8 cellular contexts compared by ENCODE assay signal in genomic region chr7:2555121-2556052, GRCh38. TPM values are rescaled to one million over a fixed set of nuclear protein-coding genes. Genes with fewer than 3 reads are reported as not detected.
A peak's percentile ranks its signal among the peaks of the same experiment; 100 is the strongest.
DNase-seq lines count a peak whose midpoint lies in the region; ATAC-seq and TF ChIP-seq lines count a peak whose summit lies in the region.

TSS of gene BRAT1 (minus strand) at chr7:2555524. CDS start at chr7:2554431, 1,093 bp downstream.

- peak within 1 kb of the TSS; percentile 97 for H3K9ac ChIP-seq in KMS-11

- H3K36me3 ChIP-seq in KMS-11 (ENCODE audit: insufficient read depth) (no peaks in the 10 kb centered on the region), Panc1 (ENCODE audit: control insufficient read depth, insufficient read depth, low read length) (peaks cover 10% of the 10 kb centered on the region), esophagus muscularis mucosa (peaks cover 0 to 19% (median 0%) of the 10 kb centered on the region in 4 donors)

- H3K4me1 ChIP-seq in KMS-11 (ENCODE audit: low read depth, poor library complexity, severe bottlenecking) (peaks cover 32% of the 10 kb centered on the region), Panc1 (ENCODE audit: control insufficient read depth, insufficient read depth, low read length) (peaks cover 16% of the 10 kb centered on the region), esophagus muscularis mucosa (peaks cover 42 to 60% (median 54%) of the 10 kb centered on the region in 4 donors)

- H3K27me3 ChIP-seq in KMS-11 (ENCODE audit: insufficient read depth, low read depth) = no peaks in the 10 kb centered on the region
- H3K27me3 ChIP-seq in Panc1 (ENCODE audit: control insufficient read depth, insufficient read depth, low read length) = no peaks in the 10 kb centered on the region
- no peaks in the 10 kb centered on the region for H3K27me3 ChIP-seq in esophagus muscularis mucosa

- WGBS in esophagus muscularis mucosa = 0% methylated on average over 12 of the region's 79 CpGs

- H3K27ac ChIP-seq in KMS-11 (peak within 1 kb of the TSS; percentile 94), Panc1 (ENCODE audit: low read length) (peak within 1 kb of the TSS; percentile 96), esophagus muscularis mucosa (replicated peaks in 1 of 4) (peak within 1 kb of the TSS; percentile 90 to 99 (median 96))

- DNase-seq in DMS79 treated with DMSO at 0.1 percent for 48 hours (lab: John Stamatoyannopoulos, UW) (peak; percentile 87), Panc1 (ENCODE audit: low read depth, low spot score) (peak; percentile 72), esophagus muscularis mucosa (ENCODE audit: extremely low spot score) (peak; percentile 99), myocyte (ENCODE audit: low read depth) (peak; percentile 95)
- DNase-seq in activated T-cell treated with anti-CD3 and anti-CD28 coated beads, Interleukin-2, amount 50 U/mL, for 48 hours = peak; percentile 97
- peak; percentile 84 to 94 for DNase-seq in stimulated activated CD8-positive, alpha-beta memory T cell treated with anti-CD3 and anti-CD28 coated beads, Interleukin-7, amount 100 ng/mL, for 48 hours (ENCODE audit: extremely low read depth in 1 of 2, low read depth in 1 of 2)

- intact Hi-C loops in Panc1 (cut with micrococcal nuclease; ENCODE audit: unreplicated experiment) = no loop called here
- intact Hi-C loops in esophagus muscularis mucosa (cut with DNase I) = loop anchor here (5.0 kb wide), 1 partner anchor 87 kb away; no protein-coding TSS in a partner anchor

- peaks cover 12% of the 10 kb centered on the region; the same call in 1 of the 2 replicates for H3K79me2 ChIP-seq in KMS-11 (ENCODE audit: insufficient read depth, low read depth)

- TF ChIP-seq POLR2A in esophagus muscularis mucosa (IDR thresholded peaks at IDR 0.05; ENCODE audit: low read depth) = no peak

- H3K9me3 ChIP-seq in Panc1 (ENCODE audit: control insufficient read depth, insufficient read depth, low read depth, low read length) (no peaks in the 10 kb centered on the region), esophagus muscularis mucosa (no peaks in the 10 kb centered on the region)

- no peaks in the 10 kb centered on the region for H4K20me1 ChIP-seq in KMS-11 (ENCODE audit: insufficient read depth)

- in situ Hi-C loops in Panc1 (cut with HindIII; ENCODE audit: low pct_unique_long_range_greater_than_20kb, low sequenced_read_pairs) = no loop called here

- H2AFZ ChIP-seq in KMS-11 (ENCODE audit: low read depth) = peak within 1 kb of the TSS; percentile 92

- no peak for TF ChIP-seq EP300 in esophagus muscularis mucosa (IDR thresholded peaks at IDR 0.05)

- CTCF ChIA-PET in Panc1 (lab: Charles Lee) = interaction anchor here (0.7 kb wide), 1 partner anchor 10 kb away, joined by 15 read pairs; no protein-coding TSS in a partner anchor

- BruUV-seq in Panc1 (replicated peaks; lab: Mats Ljungman, UMichigan) = no TSS peak

- no peak within 1 kb of the TSS for H3K4me3 ChIP-seq in KMS-11 (IDR thresholded peaks at IDR 0.05; ENCODE audit: insufficient read depth, low read depth, low read length)
- H3K4me3 ChIP-seq in Panc1 (ENCODE audit: low read depth in 2 of 2, low read length in 2 of 2) = peak within 1 kb of the TSS; percentile 61 to 75
- peak within 1 kb of the TSS; percentile 64 to 86 (median 84) for H3K4me3 ChIP-seq in esophagus muscularis mucosa

- H3K4me2 ChIP-seq in KMS-11 = peak within 1 kb of the TSS; percentile 98

- 0 out of 2 replicates have a peak, but pooled peaks have one; percentile 8 for TF ChIP-seq CTCF in KMS-11 (conservative IDR thresholded peaks at IDR 0.05; ENCODE audit: low read depth, low read length)
- 0 out of 2 replicates have a peak, but pooled peaks have one; percentile 29 for TF ChIP-seq CTCF in Panc1 (IDR thresholded peaks at IDR 0.05)
- peak in 1 of 3 experiments; percentile 57 for TF ChIP-seq CTCF in esophagus muscularis mucosa (IDR thresholded peaks at IDR 0.05)

- POLR2A ChIA-PET in Panc1 (lab: Charles Lee) = interaction anchor here (0.7 kb wide), 1 partner anchor 35 kb away, joined by 8 read pairs; no protein-coding TSS in a partner anchor

- ATAC-seq in GM21723 (IDR thresholded peaks at IDR 0.05; ENCODE audit: unreplicated experiment) = peak; percentile 72
- ATAC-seq in Panc1 = peak; percentile 87

RNA-seq across cellular contexts. Expression of gene BRAT1, which starts in this region (rescaled TPM):
- 76.9 TPM for total RNA-seq in Panc1 (2021; ENCODE audit: unreplicated experiment)
- polyA plus RNA-seq in Panc1 (2012; ENCODE audit: insufficient read length) = 84.4 TPM
- 10 to 100 TPM; 22.0 to 43.8 (median 32.7) TPM for total RNA-seq in esophagus muscularis mucosa
- 43.1 and 54.9 TPM in 2 replicates for total RNA-seq in myocyte
- polyA plus RNA-seq in myocyte (2012) = 28.3 TPM
